19 cellular contexts compared by ENCODE assay signal in genomic region chr1:70315782-70316181, GRCh38. TPM values are rescaled to one million over a fixed set of nuclear protein-coding genes. Genes with fewer than 3 reads are reported as not detected.
DNase-seq lines count a peak whose midpoint lies in the region; ATAC-seq, FAIRE-seq and TF ChIP-seq lines count a peak whose summit lies in the region.
"Had no signal": no experiment of that assay in that cellular context is flagged by ENCODE, and none has a peak within 500 bp of the region (broad histone marks: within the 10 kb centered on the region; RNA-seq: fewer than 3 reads in every experiment).

No MANE protein-coding gene starts in this region.

- FAIRE-seq in GM12878 (lab: Jason Lieb, UNC) = peak; percentile 31
- FAIRE-seq: GM12892, H54 had no signal

- no peaks in the 10 kb centered on the region for H3K9me3 ChIP-seq in HEK293 (ENCODE audit: control insufficient read depth, insufficient read depth, low read depth, low read length)
- H3K9me3 ChIP-seq in GM12878 (replicated peaks; ENCODE audit: control insufficient read depth, insufficient read depth, low read length) = no peaks in the 10 kb centered on the region
- H3K9me3 ChIP-seq in transverse colon = no peaks in the 10 kb centered on the region
- H3K9me3 ChIP-seq: HAP-1 had no signal

- DNase-seq in GM23338 (ENCODE audit: low spot score) (no peak), GM12878 (ENCODE audit: low read depth, low spot score) (no peak), left lobe of liver (ENCODE audit: low spot score) (no peak), transverse colon (no peak), NCI-H2227 (lab: John Stamatoyannopoulos, UW; ENCODE audit: unreplicated experiment) (no peak)
- no peak for DNase-seq in natural killer cell treated with Interleukin-12 subunit alpha and Interleukin-12 subunit beta and Interleukin-15 and Interleukin-18, amount 100 ng/mL, for 72 hours (ENCODE audit: low spot score)
- DNase-seq: C1 segment of cervical spinal cord; Calu3; CD4-positive, alpha-beta memory T cell; COR-L47; DMS53; DMS79 treated with DMSO at 0.1 percent for 48 hours; GF-D8; GOT3 had no signal

- whole genome bisulfite sequencing in GM12878 (ENCODE audit: insufficient coverage, insufficient replicate concordance, low lambda C conversion rate, missing lambda C conversion rate) = 100% methylated on average over 1 of the region's 1 CpG
- WGBS in transverse colon (ENCODE audit: low coverage in 1 of 2), 2 donors = 84 to 100% methylated on average over 1 of the region's 1 CpG

- H3K4me3 Mint-ChIP-seq in GM23338 = no peak overlapping the region
- no peak overlapping the region for H3K4me3 Mint-ChIP-seq in natural killer cell treated with Interleukin-12 subunit alpha and Interleukin-12 subunit beta and Interleukin-15 and Interleukin-18, amount 100 ng/mL, for 72 hours
- H3K4me3 Mint-ChIP-seq: CD4-positive, alpha-beta memory T cell had no signal

- H3K36me3 ChIP-seq in GM23338 (ENCODE audit: insufficient read depth) (no peaks in the 10 kb centered on the region), HEK293 (ENCODE audit: control insufficient read depth in 2 of 2, insufficient read depth in 1 of 2, low read length in 2 of 2) (no peaks in the 10 kb centered on the region; a peak in 1 of 3 replicates), GM12878 (ENCODE audit: control insufficient read depth in 2 of 2, insufficient read depth in 2 of 2, low read length in 1 of 2) (no peaks in the 10 kb centered on the region; a peak in 1 of 4 replicates), transverse colon (no peaks in the 10 kb centered on the region)
- H3K36me3 ChIP-seq: HAP-1 had no signal

- peak overlapping the region; percentile 63 for H3K27ac Mint-ChIP-seq in GM23338
- H3K27ac Mint-ChIP-seq in natural killer cell treated with Interleukin-12 subunit alpha and Interleukin-12 subunit beta and Interleukin-15 and Interleukin-18, amount 100 ng/mL, for 72 hours = no peak overlapping the region

- H3K4me1 ChIP-seq in GM23338 (ENCODE audit: insufficient read depth) = no peaks in the 10 kb centered on the region
- H3K4me1 ChIP-seq in HEK293 (ENCODE audit: control insufficient read depth, insufficient read depth, low read length) = peaks cover 6% of the 10 kb centered on the region
- H3K4me1 ChIP-seq in GM12878 (ENCODE audit: control insufficient read depth, insufficient read depth, low read length) = no peaks in the 10 kb centered on the region
- H3K4me1 ChIP-seq in transverse colon = peaks cover 0 to 21% (median 7%) of the 10 kb centered on the region in 4 donors

- intact Hi-C loops in GM12878 (cut with micrococcal nuclease; ENCODE audit: unreplicated experiment) (no loop called here), transverse colon (cut with DNase I; ENCODE audit: low total_unique reads) (no loop called here)

- CTCF ChIA-PET in HEK293 (lab: Yijun Ruan, JAX) = interaction anchor here (0.5 to 1.5 kb wide), 5 partner anchors 14 to 181 kb away, joined by 3 to 4 read pairs (median 3); no protein-coding TSS in a partner anchor
- CTCF ChIA-PET in GM12878 (lab: Yijun Ruan, JAX) = interaction anchor here (0.6 to 2.1 kb wide), 6 partner anchors 19 to 135 kb away, joined by 3 to 5 read pairs (median 4); partner anchors contain the start of gene ANKRD13C

- H3K27me3 ChIP-seq in GM23338 (ENCODE audit: insufficient read depth) = no peaks in the 10 kb centered on the region
- no peaks in the 10 kb centered on the region for H3K27me3 ChIP-seq in GM12878 (replicated peaks in 1 of 2; ENCODE audit: control insufficient read depth in 2 of 2, insufficient read depth in 2 of 2, low read length in 1 of 2)
- H3K27me3 ChIP-seq in transverse colon = no peaks in the 10 kb centered on the region

- ATAC-seq in GM23338 (no peak), GM12878 (no peak), left lobe of liver (peak; percentile 60), GM21737 (IDR thresholded peaks at IDR 0.05; ENCODE audit: unreplicated experiment) (no peak)
- no peak for ATAC-seq in natural killer cell treated with Interleukin-12 subunit alpha and Interleukin-12 subunit beta and Interleukin-15 and Interleukin-18, amount 100 ng/mL, for 72 hours

- H3K4me3 ChIP-seq in GM23338 = no peak overlapping the region
- no peak overlapping the region for H3K4me3 ChIP-seq in HEK293 (ENCODE audit: low read depth, low read length)
- no peak overlapping the region for H3K4me3 ChIP-seq in GM12878
- H3K4me3 ChIP-seq in transverse colon = no peak overlapping the region
- H3K4me3 ChIP-seq: HAP-1 had no signal

- H2AFZ ChIP-seq in GM23338 (no peak overlapping the region), GM12878 (ENCODE audit: control insufficient read depth, low read depth, low read length) (no peak overlapping the region)

- H3K36me3 Mint-ChIP-seq in GM23338 (ENCODE audit: low read depth) = no peaks in the 10 kb centered on the region
- H3K36me3 Mint-ChIP-seq in natural killer cell treated with Interleukin-12 subunit alpha and Interleukin-12 subunit beta and Interleukin-15 and Interleukin-18, amount 100 ng/mL, for 72 hours = no peaks in the 10 kb centered on the region

- no peaks in the 10 kb centered on the region for H3K9me2 ChIP-seq in GM23338 (ENCODE audit: insufficient read depth)

- no peaks in the 10 kb centered on the region for H3K4me1 Mint-ChIP-seq in GM23338
- H3K4me1 Mint-ChIP-seq in natural killer cell treated with Interleukin-12 subunit alpha and Interleukin-12 subunit beta and Interleukin-15 and Interleukin-18, amount 100 ng/mL, for 72 hours (ENCODE audit: low read depth in 2 of 2) = peaks cover 11 to 16% of the 10 kb centered on the region in 2 donors

- H3F3A ChIP-seq in GM23338 (replicated peaks; ENCODE audit: low read depth) = no peaks in the 10 kb centered on the region

- no peak overlapping the region for H3K27ac ChIP-seq in GM23338 (ENCODE audit: low read depth)
- H3K27ac ChIP-seq in HEK293 (ENCODE audit: extremely low read depth, low read depth, low read length) = no peak overlapping the region
- no peak overlapping the region for H3K27ac ChIP-seq in GM12878 (ENCODE audit: control insufficient read depth, insufficient read depth)
- H3K27ac ChIP-seq in transverse colon = no peak overlapping the region

- POLR2A ChIA-PET in HEK293 (lab: Yijun Ruan, JAX) (interaction anchor here (1.8 kb wide), 1 partner anchor 37 kb away, joined by 6 read pairs; no protein-coding TSS in a partner anchor), GM12878 (lab: Charles Lee) (interaction anchor here (0.9 kb wide), 2 partner anchors 15 to 39 kb away, joined by 3 to 4 read pairs; partner anchors contain the start of gene ANKRD13C)

- H3K9ac ChIP-seq in GM12878 (ENCODE audit: control insufficient read depth, insufficient read depth, low read length) = no peak overlapping the region

- no peaks in the 10 kb centered on the region for H3K9me3 Mint-ChIP-seq in GM23338
- no peaks in the 10 kb centered on the region for H3K9me3 Mint-ChIP-seq in natural killer cell treated with Interleukin-12 subunit alpha and Interleukin-12 subunit beta and Interleukin-15 and Interleukin-18, amount 100 ng/mL, for 72 hours
- H3K9me3 Mint-ChIP-seq: CD4-positive, alpha-beta memory T cell had no signal

- TF ChIP-seq POLR2A in GM12878 (IDR thresholded peaks at IDR 0.05; ENCODE audit: low read depth, low read length) (no peak), transverse colon (IDR thresholded peaks at IDR 0.05) (no peak)

- H3K4me2 ChIP-seq in GM23338 (no peak overlapping the region), GM12878 (ENCODE audit: control insufficient read depth, insufficient read depth) (no peak overlapping the region)

- H4K20me1 ChIP-seq in GM23338 (replicated peaks; ENCODE audit: insufficient read depth) = peaks cover 3% of the 10 kb centered on the region; the same call in 1 of the 2 replicates
- H4K20me1 ChIP-seq in GM12878 (ENCODE audit: control insufficient read depth, insufficient read depth) = no peaks in the 10 kb centered on the region

- TF ChIP-seq EP300 in GM12878 (IDR thresholded peaks at IDR 0.05; ENCODE audit: borderline replicate concordance in 1 of 2, control insufficient read depth in 1 of 2, low read depth in 2 of 2, low read length in 2 of 2) (no peak), transverse colon (IDR thresholded peaks at IDR 0.05; ENCODE audit: low read depth) (no peak)

- H3K27me3 Mint-ChIP-seq in GM23338 (ENCODE audit: insufficient read depth, low read depth, poor library complexity) = no peaks in the 10 kb centered on the region
- H3K27me3 Mint-ChIP-seq in natural killer cell treated with Interleukin-12 subunit alpha and Interleukin-12 subunit beta and Interleukin-15 and Interleukin-18, amount 100 ng/mL, for 72 hours = no peaks in the 10 kb centered on the region
- H3K27me3 Mint-ChIP-seq: CD4-positive, alpha-beta memory T cell had no signal

- TF ChIP-seq RAD21 in GM12878 (IDR thresholded peaks at IDR 0.05; ENCODE audit: insufficient read depth, low read depth, low read length) = no peak

- H3K79me2 ChIP-seq in GM23338 (replicated peaks; ENCODE audit: insufficient read depth) (peaks cover 18% of the 10 kb centered on the region), GM12878 (ENCODE audit: control insufficient read depth, insufficient read depth, low read length) (no peaks in the 10 kb centered on the region)

- RAD21 ChIA-PET in GM12878 (lab: Charles Lee; ENCODE audit: unreplicated experiment) = interaction anchor here (1.4 to 2.7 kb wide), 2 partner anchors 95 to 192 kb away, joined by 4 to 15 read pairs; partner anchors contain the start of gene CTH

- in situ Hi-C loops in GM12878 (cut with MboI) = no loop called here
- in situ Hi-C loops in transverse colon (cut with MboI; ENCODE audit: low pct_ligation_motif_present in 1 of 4, low pct_unique_long_range_greater_than_20kb in 1 of 4, low sequenced_read_pairs in 3 of 4) = no loop called here

- BruUV-seq in GM12878 (replicated peaks; lab: Mats Ljungman, UMichigan) = no TSS peak

- TF ChIP-seq CTCF in GM23338 (conservative IDR thresholded peaks at IDR 0.05; ENCODE audit: low read depth in 2 of 2) (no peak), HEK293 (tag by site-specific recombination; IDR thresholded peaks at IDR 0.05) (no peak), GM12878 (IDR thresholded peaks at IDR 0.05 in 2 of 3, conservative IDR thresholded peaks at IDR 0.05 in 1 of 3; ENCODE audit: control insufficient read depth in 2 of 3, extremely low read depth in 1 of 3, insufficient read depth in 1 of 3, low read depth in 3 of 3, low read length in 3 of 3) (no peak), transverse colon (IDR thresholded peaks at IDR 0.05) (no peak)

- SMC1A ChIA-PET in GM12878 (lab: Charles Lee; ENCODE audit: uncharacterized antibody, unreplicated experiment) = interaction anchor here (0.6 to 2.4 kb wide), 13 partner anchors 9 to 193 kb away, joined by 3 to 11 read pairs (median 3); partner anchors contain the start of genes ANKRD13C and CTH

RNA-seq across cellular contexts. Expression of gene ANKRD13C, which starts 38.7 kb away (rescaled TPM):
- total RNA-seq in GM23338 (2014; rRNA removed; shearing (Covaris generic)) = 22.6 and 32.5 TPM in 2 replicates
- 10.4 and 12.3 TPM in 2 replicates for polyA plus RNA-seq in GM23338 (2016; fragmentation: Nextera tagmentation; extraction: Ambion mirVana)
- total RNA-seq in GM12878 (2013; cell fraction: nucleolus; rRNA removed) = 46.0 and 49.7 TPM in 2 replicates
- total RNA-seq in GM12878 (2014; rRNA removed) = 15.6 and 20.0 TPM in 2 replicates
- total RNA-seq in GM12878 (2014; rRNA removed; fragmentation: Illumina TruSeq; extraction: Trizol) = 20.4 and 21.2 TPM in 2 replicates
- total RNA-seq in GM12878 (2021) = 14.3 and 15.3 TPM in 2 replicates
- polyA plus RNA-seq in GM12878 (2011; ENCODE audit: low read depth) = 3.9 TPM
- polyA plus RNA-seq in GM12878 (2011; rRNA removed) = 9.5 and 18.8 TPM in 2 replicates
- polyA plus RNA-seq in GM12878 (2011; cell fraction: cytosol; rRNA removed) = 4.4 and 6.6 TPM in 2 replicates
- polyA plus RNA-seq in GM12878 (2011; cell fraction: nucleus; rRNA removed) = 8.5 and 11.8 TPM in 2 replicates
- polyA plus RNA-seq in GM12878 (2012) = 7.5 and 8.4 TPM in 2 replicates
- polyA plus RNA-seq in GM12878 (2014; fragmentation: Illumina TruSeq; extraction: Trizol) = 13.9 and 17.6 TPM in 2 replicates
- polyA plus RNA-seq in GM12878 (2014; fragmentation: Nextera tagmentation; extraction: Ambion mirVana) = 1 to 10 TPM; 3.7 to 5.1 TPM
- 8.7 and 9.7 TPM in 2 replicates for polyA plus RNA-seq in GM12878 (2014; rRNA removed)
- 10 to 100 TPM; 24.3 to 24.4 TPM for polyA plus RNA-seq in GM12878 (2016; fragmentation: Nextera tagmentation; extraction: Ambion mirVana)
- polyA minus RNA-seq in GM12878 (2011; rRNA and poly(A)+ RNA removed) = 9.9 and 13.0 TPM in 2 replicates
- 7.9 and 8.5 TPM in 2 replicates for polyA minus RNA-seq in GM12878 (2011; cell fraction: cytosol; rRNA and poly(A)+ RNA removed)
- polyA minus RNA-seq in GM12878 (2011; cell fraction: nucleus; rRNA and poly(A)+ RNA removed) = 17.8 and 33.0 TPM in 2 replicates
- 6.3 TPM for total RNA-seq in left lobe of liver
- total RNA-seq in transverse colon = 10 to 100 TPM; 10.7 to 35.5 (median 27.1) TPM
- total RNA-seq in natural killer cell treated with Interleukin-12 subunit alpha and Interleukin-12 subunit beta and Interleukin-15 and Interleukin-18, amount 100 ng/mL, for 72 hours = 10 to 100 TPM; 27.0 to 33.2 TPM
